ENCODE assay signal across 24 cellular contexts in genomic region chr14:71429900-71430299, GRCh38.
"Had no signal": no experiment of that assay in that cellular context is flagged by ENCODE, and none has a peak within 500 bp of the region (broad histone marks: within the 10 kb centered on the region; RNA-seq: fewer than 3 reads in every experiment).

No MANE protein-coding gene starts in this region.

- FAIRE-seq: HepG2, K562 had no signal

- DNase-seq: Kasumi-1, NCI-H1048, NCI-H1105, NCI-H1436 treated with DMSO at 0.1 percent for 48 hours, NCI-H1694, NCI-H187 treated with DMSO at 0.1 percent for 48 hours, NCI-H2029 treated with DMSO at 0.1 percent for 48 hours, NCI-H2171 treated with DMSO at 0.1 percent for 48 hours, NCI-H345, NCI-H446 treated with DMSO at 0.1 percent for 48 hours, NCI-H510A treated with DMSO at 0.1 percent for 48 hours, NCI-H526, NCI-H748 treated with DMSO at 0.1 percent for 48 hours, OCI-M1, PC-9, Peyer's patch, SHP77 treated with DMSO at 0.1 percent for 48 hours, SJCRH30, T-helper 1 cell had no signal

- H3K27me3 Mint-ChIP-seq: IgD-negative memory B cell had no signal

- ATAC-seq: HepG2, K562, Right ventricle myocardium inferior, SK-N-SH treated with all-trans-retinoic acid at 6 μM for 48 hours had no signal
